ENCODE assay signal across 1 cellular context in the genomic region with DNA sequence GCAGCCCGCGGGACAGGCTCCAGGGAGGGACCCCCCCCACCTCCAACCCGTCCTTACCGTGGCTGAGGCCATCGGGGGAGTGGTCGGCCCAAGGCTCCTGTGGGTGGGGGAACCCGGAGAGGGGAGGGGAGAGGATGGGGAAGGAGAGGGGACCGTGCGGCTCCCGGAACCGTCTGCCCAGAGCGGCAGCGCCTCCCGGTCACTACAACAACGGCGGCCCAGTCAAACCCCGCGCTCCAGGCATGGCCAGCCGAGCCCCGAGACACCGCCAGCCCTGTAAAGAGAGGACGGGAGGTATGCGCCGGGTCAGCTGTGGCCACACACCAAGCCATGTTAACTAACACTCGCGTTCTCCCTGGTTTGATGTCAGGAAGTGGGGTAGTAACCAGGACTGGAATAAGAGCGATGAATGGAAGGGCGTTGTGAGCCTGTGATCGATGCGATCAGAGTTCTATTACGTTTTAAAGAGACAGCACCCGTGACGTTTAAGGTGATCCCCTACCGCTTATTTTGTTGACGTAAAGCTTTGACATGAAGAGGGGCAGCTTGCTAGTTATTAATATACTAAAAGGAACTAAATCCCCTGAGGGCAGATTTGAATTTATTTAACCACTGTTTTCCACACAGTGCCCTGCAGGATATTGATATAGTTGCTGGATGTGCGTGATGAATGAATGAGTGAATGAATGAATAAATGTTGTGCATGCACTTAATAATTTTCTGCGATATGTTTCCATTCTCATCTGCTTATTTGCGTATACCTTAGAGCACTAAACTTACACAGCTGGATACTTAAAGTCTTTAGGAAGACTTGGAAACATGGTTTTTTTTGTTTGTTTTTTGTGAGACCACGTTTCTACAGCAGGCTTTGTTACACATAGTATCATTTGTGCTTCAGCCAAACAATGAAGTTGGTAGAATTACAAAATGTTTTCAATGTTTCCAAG.
A peak's percentile ranks its signal among the peaks of the same experiment; 100 is the strongest.
TF ChIP-seq lines count a peak whose summit lies in the region.

A gene (minus strand): TSS at position 224 of the 947 bp plus-strand sequence. CDS start 152 bp downstream, at position 72.

TF ChIP-seq in WTC11, 78 proteins besides CTCF, POLR2A, EP300 and RAD21 (continued from another document):
- TF ChIP-seq, protein P1, sequence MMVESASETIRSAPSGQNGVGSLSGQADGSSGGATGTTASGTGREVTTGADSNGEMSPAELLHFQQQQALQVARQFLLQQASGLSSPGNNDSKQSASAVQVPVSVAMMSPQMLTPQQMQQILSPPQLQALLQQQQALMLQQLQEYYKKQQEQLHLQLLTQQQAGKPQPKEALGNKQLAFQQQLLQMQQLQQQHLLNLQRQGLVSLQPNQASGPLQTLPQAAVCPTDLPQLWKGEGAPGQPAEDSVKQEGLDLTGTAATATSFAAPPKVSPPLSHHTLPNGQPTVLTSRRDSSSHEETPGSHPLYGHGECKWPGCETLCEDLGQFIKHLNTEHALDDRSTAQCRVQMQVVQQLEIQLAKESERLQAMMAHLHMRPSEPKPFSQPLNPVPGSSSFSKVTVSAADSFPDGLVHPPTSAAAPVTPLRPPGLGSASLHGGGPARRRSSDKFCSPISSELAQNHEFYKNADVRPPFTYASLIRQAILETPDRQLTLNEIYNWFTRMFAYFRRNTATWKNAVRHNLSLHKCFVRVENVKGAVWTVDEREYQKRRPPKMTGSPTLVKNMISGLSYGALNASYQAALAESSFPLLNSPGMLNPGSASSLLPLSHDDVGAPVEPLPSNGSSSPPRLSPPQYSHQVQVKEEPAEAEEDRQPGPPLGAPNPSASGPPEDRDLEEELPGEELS (CRISPR knock-in tag; IDR thresholded peaks at IDR 0.05), result no peak; the same call in 1 of the 2 replicates
- TF ChIP-seq NFE2L1 (CRISPR knock-in tag; IDR thresholded peaks at IDR 0.05) (peak; percentile 64; the same call in 1 of the 2 replicates), SP1 (CRISPR knock-in tag; conservative IDR thresholded peaks at IDR 0.05) (peak; percentile 53; the same call in 1 of the 2 replicates), JUN (CRISPR knock-in tag; IDR thresholded peaks at IDR 0.05) (no peak; the same call in 1 of the 2 replicates), ZBTB21 (CRISPR knock-in tag; IDR thresholded peaks at IDR 0.05; ENCODE audit: borderline replicate concordance) (peak; percentile 93), CREB1 (CRISPR knock-in tag; IDR thresholded peaks at IDR 0.05) (peak; percentile 59; the same call in 1 of the 2 replicates), GABPB1 (CRISPR knock-in tag; IDR thresholded peaks at IDR 0.05) (0 out of 2 replicates have a peak, but pooled peaks have one; percentile 37)
- TF ChIP-seq, protein P2, sequence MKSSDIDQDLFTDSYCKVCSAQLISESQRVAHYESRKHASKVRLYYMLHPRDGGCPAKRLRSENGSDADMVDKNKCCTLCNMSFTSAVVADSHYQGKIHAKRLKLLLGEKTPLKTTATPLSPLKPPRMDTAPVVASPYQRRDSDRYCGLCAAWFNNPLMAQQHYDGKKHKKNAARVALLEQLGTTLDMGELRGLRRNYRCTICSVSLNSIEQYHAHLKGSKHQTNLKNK (CRISPR knock-in tag; IDR thresholded peaks at IDR 0.05), result no peak
- TF ChIP-seq, protein P3, sequence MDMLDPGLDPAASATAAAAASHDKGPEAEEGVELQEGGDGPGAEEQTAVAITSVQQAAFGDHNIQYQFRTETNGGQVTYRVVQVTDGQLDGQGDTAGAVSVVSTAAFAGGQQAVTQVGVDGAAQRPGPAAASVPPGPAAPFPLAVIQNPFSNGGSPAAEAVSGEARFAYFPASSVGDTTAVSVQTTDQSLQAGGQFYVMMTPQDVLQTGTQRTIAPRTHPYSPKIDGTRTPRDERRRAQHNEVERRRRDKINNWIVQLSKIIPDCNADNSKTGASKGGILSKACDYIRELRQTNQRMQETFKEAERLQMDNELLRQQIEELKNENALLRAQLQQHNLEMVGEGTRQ (CRISPR knock-in tag; IDR thresholded peaks at IDR 0.05), result peak; percentile 27; the same call in 1 of the 2 replicates
